Comparison of ENCODE assay signal across 9 cellular contexts in genomic region chr17:82351713-82352488, GRCh38. TPM values are rescaled to one million over a fixed set of nuclear protein-coding genes. Genes with fewer than 3 reads are reported as not detected.
DNase-seq lines count a peak whose midpoint lies in the region; ATAC-seq, FAIRE-seq and TF ChIP-seq lines count a peak whose summit lies in the region.
"Had no signal": no experiment of that assay in that cellular context is flagged by ENCODE, and none has a peak within 500 bp of the region (broad histone marks: within the 10 kb centered on the region; RNA-seq: fewer than 3 reads in every experiment).

No MANE protein-coding gene starts in this region.

- H3K4me3 ChIP-seq in HCT116 (replicated peaks in 1 of 2; ENCODE audit: low read depth in 1 of 2, low read length in 2 of 2) (no peak overlapping the region), WERI-Rb-1 (ENCODE audit: low read depth, low read length) (no peak overlapping the region)

- peak overlapping the region; percentile 36 for H3K4me2 ChIP-seq in HCT116 (ENCODE audit: low read length)

- no peak for TF ChIP-seq POLR2A in HCT116 (IDR thresholded peaks at IDR 0.05; ENCODE audit: borderline replicate concordance, extremely low read depth, insufficient read depth, insufficient read length)

- in situ Hi-C loops in T47D (cut with HindIII; ENCODE audit: low pct_unique_long_range_greater_than_20kb, low sequenced_read_pairs): no loop called here

- H3K9me2 ChIP-seq in HCT116 (ENCODE audit: insufficient read depth): no peaks in the 10 kb centered on the region

- RAD21 ChIA-PET in HCT116 (lab: Charles Lee; ENCODE audit: low non-redundant PET in 1 of 2, low total read pairs in 2 of 2, uncharacterized antibody in 2 of 2, unreplicated experiment in 2 of 2): interaction anchor here in 1 of 2 experiments (0.7 kb wide), 1 partner anchor 323 kb away, joined by 3 read pairs; no protein-coding TSS in a partner anchor

- intact Hi-C loops in HCT116 (cut with micrococcal nuclease): loop anchor here (1.0 to 5.0 kb wide), 4 partner anchors 62 to 415 kb away; partner anchors contain the start of gene RAC3

- H3K9ac ChIP-seq in HCT116 (ENCODE audit: low read length): 0 out of 2 replicates have a peak overlapping the region, but pooled peaks have one; percentile 4

- ATAC-seq in HCT116: peak; percentile 92
- ATAC-seq in GM18858 (IDR thresholded peaks at IDR 0.05; ENCODE audit: unreplicated experiment): no peak

- peak overlapping the region; percentile 11 for H2AFZ ChIP-seq in HCT116 (ENCODE audit: low read depth, low read length, poor library complexity, severe bottlenecking)

- DNase-seq in COR-L47 (lab: John Stamatoyannopoulos, UW) (peak; percentile 86), HCT116 (ENCODE audit: low read depth, low spot score) (peak; percentile 91), NCI-H2171 treated with DMSO at 0.1 percent for 48 hours (lab: John Stamatoyannopoulos, UW) (peak; percentile 69), WERI-Rb-1 (peak; percentile 96), T47D (ENCODE audit: low read depth in 1 of 2, low spot score in 1 of 2) (peak; percentile 89 to 94)
- peak; percentile 68 to 80 for DNase-seq in stimulated activated CD4-positive, alpha-beta T cell treated with anti-CD3 and anti-CD28 coated beads, Interleukin-15, amount 100 ng/mL, for 48 hours (ENCODE audit: low read depth in 2 of 2)

- no TSS peak for BruUV-seq in HCT116 (replicated peaks; lab: Mats Ljungman, UMichigan)

- H3K4me1 ChIP-seq in HCT116 (ENCODE audit: control insufficient read depth in 1 of 2, insufficient read depth in 2 of 2, low read length in 2 of 2): peaks cover 2 to 19% of the 10 kb centered on the region in 2 experiments; a peak in 3 of 4 replicates

- H4K20me1 ChIP-seq in HCT116 (ENCODE audit: insufficient read depth): no peaks in the 10 kb centered on the region

- TF ChIP-seq CTCF in HCT116 (IDR thresholded peaks at IDR 0.05 in 2 of 3, conservative IDR thresholded peaks at IDR 0.05 in 1 of 3; ENCODE audit: borderline replicate concordance in 1 of 3, insufficient read depth in 1 of 3, low read depth in 2 of 3, low read length in 2 of 3) (peak; percentile 97 to 99 (median 98)), WERI-Rb-1 (IDR thresholded peaks at IDR 0.05; ENCODE audit: low read depth, low read length) (peak; percentile 99)

- H3K9me3 ChIP-seq in HCT116 (ENCODE audit: control insufficient read depth in 1 of 2, insufficient read depth in 1 of 2, low read depth in 1 of 2, low read length in 2 of 2): no peaks in the 10 kb centered on the region
- no peaks in the 10 kb centered on the region for H3K9me3 ChIP-seq in WERI-Rb-1 (ENCODE audit: severe bottlenecking)

- peak; percentile 100 for TF ChIP-seq RAD21 in HCT116 (IDR thresholded peaks at IDR 0.05; ENCODE audit: low read depth)

- H3K36me3 ChIP-seq in HCT116 (ENCODE audit: control insufficient read depth in 1 of 2, insufficient read depth in 2 of 2, low read length in 2 of 2) (no peaks in the 10 kb centered on the region), WERI-Rb-1 (no peaks in the 10 kb centered on the region)

- FAIRE-seq in islet of Langerhans (lab: Jason Lieb, UNC): peak; percentile 36

- H3K27ac ChIP-seq in HCT116 (ENCODE audit: low read depth, low read length) (no peak overlapping the region), WERI-Rb-1 (peak overlapping the region; percentile 17; the same call in 1 of the 2 replicates)

- H3K27me3 ChIP-seq in HCT116 (ENCODE audit: insufficient read depth, low read length) (no peaks in the 10 kb centered on the region), WERI-Rb-1 (ENCODE audit: insufficient read depth, low read depth, severe bottlenecking) (no peaks in the 10 kb centered on the region)

- CTCF ChIA-PET in HCT116 (lab: Charles Lee): interaction anchor here (1.0 to 1.6 kb wide), 3 partner anchors 8 to 109 kb away, joined by 3 to 6 read pairs (median 3); no protein-coding TSS in a partner anchor

- H3K79me2 ChIP-seq in HCT116 (ENCODE audit: insufficient read depth, low read length): no peaks in the 10 kb centered on the region

- POLR2A ChIA-PET in HCT116 (lab: Charles Lee): no interaction called here

TF ChIP-seq in HCT116, 20 proteins besides CTCF, POLR2A, EP300 and RAD21:
- TF ChIP-seq SRF (IDR thresholded peaks at IDR 0.05; ENCODE audit: low read depth): no peak

RNA-seq across cellular contexts. Expression of gene TEX19, which starts 7.1 kb away (rescaled TPM):
- 2.1 TPM for total RNA-seq in HCT116 (2021; ENCODE audit: unreplicated experiment)
- 2.2 and 2.8 TPM in 2 replicates for polyA plus RNA-seq in HCT116 (2012)
- total RNA-seq: activated CD8-positive, alpha-beta memory T cell treated with anti-CD3 and anti-CD28 coated beads for 36 hours had no signal

RNA-seq across cellular contexts. Expression of gene SECTM1, which starts 18.3 kb away (rescaled TPM):
- total RNA-seq in HCT116 (2021; ENCODE audit: unreplicated experiment): 6.8 TPM
- 6.8 and 8.8 TPM in 2 replicates for polyA plus RNA-seq in HCT116 (2012)

RNA-seq across cellular contexts. Expression of gene UTS2R, which starts 19.7 kb away (rescaled TPM):
- not detected for total RNA-seq in HCT116 (2021; ENCODE audit: unreplicated experiment)
- 0.07 TPM in 1 of 2 replicates, not detected in the other for polyA plus RNA-seq in HCT116 (2012)
- total RNA-seq: activated CD8-positive, alpha-beta memory T cell treated with anti-CD3 and anti-CD28 coated beads for 36 hours had no signal

RNA-seq across cellular contexts. Expression of gene CD7, which starts 34.5 kb away (rescaled TPM):
- total RNA-seq in HCT116 (2021; ENCODE audit: unreplicated experiment): 0.61 TPM
- 0.08 and 0.39 TPM in 2 replicates for polyA plus RNA-seq in HCT116 (2012)
